In genomic region chr15:101250931-101251829, GRCh38 we compare ENCODE assay signal across 1 cellular context.
TF ChIP-seq lines count a peak whose summit lies in the region.

No MANE protein-coding gene starts in this region.

TF ChIP-seq in WTC11, 78 proteins besides CTCF, POLR2A, EP300 and RAD21 (continued from another document):
- no peak for TF ChIP-seq FOXP4 (CRISPR knock-in tag; IDR thresholded peaks at IDR 0.05)
